In the genomic region with DNA sequence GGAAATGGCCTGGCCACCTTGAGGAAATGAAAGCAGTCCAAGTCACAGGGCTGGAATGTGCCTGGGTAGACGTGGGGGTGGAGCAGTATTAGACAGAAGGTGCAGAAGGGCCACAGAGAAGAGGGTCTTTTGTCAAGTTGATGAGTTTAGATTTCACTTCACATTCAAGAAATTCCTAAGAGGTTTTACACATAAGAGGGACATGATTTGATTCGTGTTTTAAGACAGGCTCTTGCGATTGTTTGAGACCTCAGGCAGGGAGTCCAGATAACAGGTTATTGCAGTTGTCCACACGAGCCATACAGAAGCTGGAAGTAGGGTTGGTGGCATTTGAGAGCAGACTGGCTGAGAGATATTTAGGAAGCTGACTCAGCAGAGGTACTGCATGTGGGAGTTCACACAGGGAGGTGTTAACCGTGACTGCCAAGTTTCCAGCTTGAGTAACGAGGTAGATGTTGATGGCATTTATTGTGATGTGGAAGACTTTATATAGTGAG, we compare ENCODE assay signal across 9 cellular contexts.
DNase-seq lines count a peak whose midpoint lies in the region; ATAC-seq and TF ChIP-seq lines count a peak whose summit lies in the region.
"Had no signal": no experiment of that assay in that cellular context is flagged by ENCODE, and none has a peak within 500 bp of the region (broad histone marks: within the 10 kb centered on the region; RNA-seq: fewer than 3 reads in every experiment).

No MANE protein-coding gene starts in this region.

- no peaks in the 10 kb centered on the region for H3F3A ChIP-seq in smooth muscle cell (ENCODE audit: low read depth)

- POLR2A ChIA-PET in activated CD4-positive, alpha-beta memory T cell treated with anti-CD3 and anti-CD28 coated beads for 36 hours (lab: Charles Lee), result no interaction called here
- POLR2A ChIA-PET in activated CD4-positive, alpha-beta memory T cell treated with anti-CD3 and anti-CD28 coated beads, Interleukin-2, amount 10 ng/mL, durations not matched to agents 7 days and 5 days (lab: Charles Lee), result no interaction called here

- no peaks in the 10 kb centered on the region for H3K27me3 ChIP-seq in smooth muscle cell (ENCODE audit: low read depth)

- ATAC-seq in GM18502 (IDR thresholded peaks at IDR 0.05; ENCODE audit: poor library complexity, unreplicated experiment) (no peak), mucosa of descending colon (no peak)

- DNase-seq in activated CD4-positive, alpha-beta memory T cell treated with anti-CD3 and anti-CD28 coated beads for 36 hours, result peak; percentile 31
- no peak for DNase-seq in activated CD4-positive, alpha-beta memory T cell treated with anti-CD3 and anti-CD28 coated beads, Interleukin-2, amount 10 ng/mL, durations not matched to agents 7 days and 5 days
- peak; percentile 49 for DNase-seq in Kasumi-1 (lab: John Stamatoyannopoulos, UW)
- DNase-seq in epithelial cell of proximal tubule (ENCODE audit: low read depth), result peak; percentile 18
- DNase-seq in smooth muscle cell (lab: John Stamatoyannopoulos, UW; ENCODE audit: unreplicated experiment), result no peak
- no peak for DNase-seq in mucosa of descending colon
- no peak for DNase-seq in T-helper 9 cell
- DNase-seq: NCI-H187 had no signal

- H3K36me3 ChIP-seq in smooth muscle cell (ENCODE audit: low read depth), result no peaks in the 10 kb centered on the region
- H3K36me3 ChIP-seq in mucosa of descending colon (ENCODE audit: low read depth), result no peaks in the 10 kb centered on the region

- H3K36me3 Mint-ChIP-seq in activated CD4-positive, alpha-beta memory T cell treated with anti-CD3 and anti-CD28 coated beads for 36 hours, result no peaks in the 10 kb centered on the region
- no peaks in the 10 kb centered on the region for H3K36me3 Mint-ChIP-seq in activated CD4-positive, alpha-beta memory T cell treated with anti-CD3 and anti-CD28 coated beads, Interleukin-2, amount 10 ng/mL, durations not matched to agents 7 days and 5 days (ENCODE audit: low read depth)

- no peak overlapping the region for H2AFZ ChIP-seq in smooth muscle cell (ENCODE audit: low read depth)

- TF ChIP-seq CTCF in epithelial cell of proximal tubule (conservative IDR thresholded peaks at IDR 0.05; ENCODE audit: low read depth, low read length), result no peak
- TF ChIP-seq CTCF in smooth muscle cell (IDR thresholded peaks at IDR 0.05; ENCODE audit: borderline replicate concordance, insufficient read depth, poor library complexity, severe bottlenecking), result no peak
- no peak for TF ChIP-seq CTCF in mucosa of descending colon (IDR thresholded peaks at IDR 0.05)

- 25% methylated on average over 6 of the region's 6 CpGs for WGBS in smooth muscle cell (ENCODE audit: low lambda C conversion rate)

- H3K27me3 Mint-ChIP-seq in activated CD4-positive, alpha-beta memory T cell treated with anti-CD3 and anti-CD28 coated beads for 36 hours, result no peaks in the 10 kb centered on the region
- H3K27me3 Mint-ChIP-seq in activated CD4-positive, alpha-beta memory T cell treated with anti-CD3 and anti-CD28 coated beads, Interleukin-2, amount 10 ng/mL, durations not matched to agents 7 days and 5 days, result peaks cover 1% of the 10 kb centered on the region

- no peak overlapping the region for H3K4me3 Mint-ChIP-seq in activated CD4-positive, alpha-beta memory T cell treated with anti-CD3 and anti-CD28 coated beads for 36 hours
- no peak overlapping the region for H3K4me3 Mint-ChIP-seq in activated CD4-positive, alpha-beta memory T cell treated with anti-CD3 and anti-CD28 coated beads, Interleukin-2, amount 10 ng/mL, durations not matched to agents 7 days and 5 days

- no peak overlapping the region for H3K9ac ChIP-seq in smooth muscle cell (ENCODE audit: low read depth)

- H3K4me2 ChIP-seq in smooth muscle cell, result no peak overlapping the region

- H3K4me3 ChIP-seq in epithelial cell of proximal tubule (ENCODE audit: low read depth, low read length) (no peak overlapping the region), smooth muscle cell (no peak overlapping the region), mucosa of descending colon (no peak overlapping the region)

- no peaks in the 10 kb centered on the region for H4K20me1 ChIP-seq in smooth muscle cell (ENCODE audit: low read depth)

- H3K9me3 ChIP-seq in smooth muscle cell (replicated peaks; ENCODE audit: low read depth) (no peaks in the 10 kb centered on the region), mucosa of descending colon (no peaks in the 10 kb centered on the region)

- intact Hi-C loops in activated CD4-positive, alpha-beta memory T cell treated with anti-CD3 and anti-CD28 coated beads for 36 hours (cut with micrococcal nuclease), result loop anchor here (2.0 kb wide), 1 partner anchor 33 kb away; no protein-coding TSS in a partner anchor
- intact Hi-C loops in mucosa of descending colon (cut with DNase I, micrococcal nuclease), result no loop called here

- H3K27ac Mint-ChIP-seq in activated CD4-positive, alpha-beta memory T cell treated with anti-CD3 and anti-CD28 coated beads for 36 hours, result no peak overlapping the region
- no peak overlapping the region for H3K27ac Mint-ChIP-seq in activated CD4-positive, alpha-beta memory T cell treated with anti-CD3 and anti-CD28 coated beads, Interleukin-2, amount 10 ng/mL, durations not matched to agents 7 days and 5 days

- peaks cover 12% of the 10 kb centered on the region for H3K4me1 Mint-ChIP-seq in activated CD4-positive, alpha-beta memory T cell treated with anti-CD3 and anti-CD28 coated beads for 36 hours (ENCODE audit: low read depth)
- H3K4me1 Mint-ChIP-seq in activated CD4-positive, alpha-beta memory T cell treated with anti-CD3 and anti-CD28 coated beads, Interleukin-2, amount 10 ng/mL, durations not matched to agents 7 days and 5 days, result peaks cover 15% of the 10 kb centered on the region

- CTCF ChIA-PET in activated CD4-positive, alpha-beta memory T cell treated with anti-CD3 and anti-CD28 coated beads for 36 hours (lab: Charles Lee), result interaction anchor here (0.9 kb wide), 1 partner anchor 356 kb away, joined by 4 read pairs; no protein-coding TSS in a partner anchor
- CTCF ChIA-PET in activated CD4-positive, alpha-beta memory T cell treated with anti-CD3 and anti-CD28 coated beads, Interleukin-2, amount 10 ng/mL, durations not matched to agents 7 days and 5 days (lab: Charles Lee), result no interaction called here

- H3K9me3 Mint-ChIP-seq in activated CD4-positive, alpha-beta memory T cell treated with anti-CD3 and anti-CD28 coated beads for 36 hours, result no peaks in the 10 kb centered on the region
- no peaks in the 10 kb centered on the region for H3K9me3 Mint-ChIP-seq in activated CD4-positive, alpha-beta memory T cell treated with anti-CD3 and anti-CD28 coated beads, Interleukin-2, amount 10 ng/mL, durations not matched to agents 7 days and 5 days

- no peaks in the 10 kb centered on the region for H3K79me2 ChIP-seq in smooth muscle cell (ENCODE audit: low read depth)

- H3K27ac ChIP-seq in smooth muscle cell (ENCODE audit: low read depth), result peak overlapping the region; percentile 28

- H3K4me1 ChIP-seq in smooth muscle cell (ENCODE audit: low read depth) (peaks cover 8% of the 10 kb centered on the region), mucosa of descending colon (ENCODE audit: low read depth) (no peaks in the 10 kb centered on the region)

Comparison
In these comparisons a context has a peak if more than half of its experiments do, and no peak if none do; other contexts are left out.
1. DNase-seq: peak in activated CD4-positive, alpha-beta memory T cell treated with anti-CD3 and anti-CD28 coated beads for 36 hours (single experiment), Kasumi-1 (2 of 2) and epithelial cell of proximal tubule (single experiment); none in activated CD4-positive, alpha-beta memory T cell treated with anti-CD3 and anti-CD28 coated beads, Interleukin-2, amount 10 ng/mL, durations not matched to agents 7 days and 5 days (single experiment), smooth muscle cell (single experiment), mucosa of descending colon (0 of 3) and T-helper 9 cell (single experiment).